ENCODE assay signal across 1 cellular context in the genomic region with DNA sequence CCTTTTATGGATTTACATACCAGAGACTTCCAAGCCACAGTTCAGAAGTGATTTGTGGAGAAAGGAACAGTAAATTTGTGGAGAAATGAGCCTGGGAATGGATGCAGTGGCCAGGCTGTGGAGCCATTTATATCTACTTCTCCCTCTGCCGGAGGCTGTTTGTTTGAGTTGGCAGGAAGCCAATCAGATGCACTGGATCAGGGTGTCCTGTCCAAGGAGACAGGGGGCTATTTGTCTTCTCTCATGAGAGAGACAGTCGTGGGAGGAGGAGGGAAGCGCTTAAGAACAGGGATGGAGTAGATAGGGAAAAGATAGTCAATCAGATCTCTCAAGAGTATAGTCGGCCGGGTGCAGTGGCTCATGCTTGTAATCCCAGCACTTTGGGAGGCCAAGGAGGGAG.
TF ChIP-seq lines count a peak whose summit lies in the region.

No MANE protein-coding gene starts in this region.

TF ChIP-seq in K562, 482 proteins besides CTCF, POLR2A, EP300 and RAD21 (continued from another document):
- TF ChIP-seq FOXA1 (IDR thresholded peaks at IDR 0.05; ENCODE audit: borderline replicate concordance) (peak; percentile 87), ATF1 (CRISPR knock-in tag; IDR thresholded peaks at IDR 0.05) (no peak), ATF1 (tag; IDR thresholded peaks at IDR 0.05) (0 out of 2 replicates have a peak, but pooled peaks have one; percentile 17), NCOA1 (IDR thresholded peaks at IDR 0.05; ENCODE audit: low read depth) (peak; percentile 76), SMAD1 (IDR thresholded peaks at IDR 0.05; ENCODE audit: low read depth, low read length, partially characterized antibody) (peak; percentile 99), ZFP36 (IDR thresholded peaks at IDR 0.05; ENCODE audit: low read depth, low read length, partially characterized antibody) (peak; percentile 13), NCOR1 (IDR thresholded peaks at IDR 0.05) (peak; percentile 88), MEF2A (IDR thresholded peaks at IDR 0.05; ENCODE audit: control insufficient read depth, low read depth, low read length) (peak; percentile 27; the same call in 1 of the 2 replicates), ETV5 (CRISPR knock-in tag; IDR thresholded peaks at IDR 0.05; ENCODE audit: low read depth) (peak; percentile 69; the same call in 1 of the 2 replicates), NEUROD1 (IDR thresholded peaks at IDR 0.05; ENCODE audit: borderline replicate concordance, low read depth, low read length, partially characterized antibody) (peak; percentile 79), SMARCE1 (IDR thresholded peaks at IDR 0.05) (peak; percentile 98)
- TF ChIP-seq, protein P1, sequence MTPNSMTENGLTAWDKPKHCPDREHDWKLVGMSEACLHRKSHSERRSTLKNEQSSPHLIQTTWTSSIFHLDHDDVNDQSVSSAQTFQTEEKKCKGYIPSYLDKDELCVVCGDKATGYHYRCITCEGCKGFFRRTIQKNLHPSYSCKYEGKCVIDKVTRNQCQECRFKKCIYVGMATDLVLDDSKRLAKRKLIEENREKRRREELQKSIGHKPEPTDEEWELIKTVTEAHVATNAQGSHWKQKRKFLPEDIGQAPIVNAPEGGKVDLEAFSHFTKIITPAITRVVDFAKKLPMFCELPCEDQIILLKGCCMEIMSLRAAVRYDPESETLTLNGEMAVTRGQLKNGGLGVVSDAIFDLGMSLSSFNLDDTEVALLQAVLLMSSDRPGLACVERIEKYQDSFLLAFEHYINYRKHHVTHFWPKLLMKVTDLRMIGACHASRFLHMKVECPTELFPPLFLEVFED (CRISPR knock-in tag; conservative IDR thresholded peaks at IDR 0.05): peak; percentile 79
